Comparison of ENCODE assay signal across 25 cellular contexts in genomic region chr10:94785211-94785610, GRCh38. TPM values are rescaled to one million over a fixed set of nuclear protein-coding genes. Genes with fewer than 3 reads are reported as not detected.
"Had no signal": no experiment of that assay in that cellular context is flagged by ENCODE, and none has a peak within 500 bp of the region (broad histone marks: within the 10 kb centered on the region; RNA-seq: fewer than 3 reads in every experiment).

No MANE protein-coding gene starts in this region.

- H3K4me3 ChIP-seq: right lobe of liver, skin epidermis, thyroid gland, upper lobe of right lung had no signal

- H3K4me1 ChIP-seq: thyroid gland, upper lobe of right lung had no signal

- H3K27ac Mint-ChIP-seq: activated naive CD4-positive, alpha-beta T cell treated with anti-CD3 and anti-CD28 coated beads, Interleukin-2, amount 10 ng/mL, durations not matched to agents 7 days and 5 days; memory B cell; nephron progenitor cell; stimulated activated naive CD8-positive, alpha-beta T cell treated with anti-CD3 and anti-CD28 coated beads, Interleukin-15, Interleukin-2, amounts not matched to agents 100 ng/mL and 50 ng/mL, for 24 hours; T-helper 17 cell had no signal

- DNase-seq: activated CD4-positive, alpha-beta T cell treated with anti-CD3 and anti-CD28 coated beads for 4 hours; activated CD4-positive, alpha-beta T cell treated with anti-CD3 and anti-CD28 coated beads, Interleukin-2, amount 50 U/mL, for 48 hours; activated CD4-positive, CD25-positive, alpha-beta regulatory T cell; activated CD8-positive, alpha-beta memory T cell treated with anti-CD3 and anti-CD28 coated beads, Interleukin-2, amount 50 U/mL, for 48 hours; activated naive CD4-positive, alpha-beta T cell treated with anti-CD3 and anti-CD28 coated beads, Interleukin-2, amount 10 ng/mL, durations not matched to agents 7 days and 5 days; activated T-cell treated with anti-CD3 and anti-CD28 coated beads, Interleukin-2, amount 50 U/mL, for 48 hours; amygdala; head of caudate nucleus; left cardiac atrium; nephron progenitor cell; occipital lobe; right lobe of liver; stimulated activated CD4-positive, alpha-beta T cell treated with anti-CD3 and anti-CD28 coated beads, Interleukin-1b, Interleukin-23, amount 100 ng/mL, for 48 hours; substantia nigra; T-helper 17 cell; thyroid gland; upper lobe of right lung had no signal

- H3K27me3 Mint-ChIP-seq: activated naive CD4-positive, alpha-beta T cell treated with anti-CD3 and anti-CD28 coated beads, Interleukin-2, amount 10 ng/mL, durations not matched to agents 7 days and 5 days; memory B cell; stimulated activated naive CD8-positive, alpha-beta T cell treated with anti-CD3 and anti-CD28 coated beads, Interleukin-15, Interleukin-2, amounts not matched to agents 100 ng/mL and 50 ng/mL, for 24 hours; T-helper 17 cell had no signal

- H3K27ac ChIP-seq: right lobe of liver, skin epidermis, thyroid gland, upper lobe of right lung had no signal

- H3K9me3 Mint-ChIP-seq: activated naive CD4-positive, alpha-beta T cell treated with anti-CD3 and anti-CD28 coated beads, Interleukin-2, amount 10 ng/mL, durations not matched to agents 7 days and 5 days had no signal

- ATAC-seq: left cardiac atrium, T-helper 17 cell, upper lobe of right lung had no signal

- H3K4me3 Mint-ChIP-seq: activated naive CD4-positive, alpha-beta T cell treated with anti-CD3 and anti-CD28 coated beads, Interleukin-2, amount 10 ng/mL, durations not matched to agents 7 days and 5 days; memory B cell; nephron progenitor cell; stimulated activated naive CD8-positive, alpha-beta T cell treated with anti-CD3 and anti-CD28 coated beads, Interleukin-15, Interleukin-2, amounts not matched to agents 100 ng/mL and 50 ng/mL, for 24 hours; T-helper 17 cell had no signal

- H3K27me3 ChIP-seq: right lobe of liver, thyroid gland, upper lobe of right lung had no signal

- H3K36me3 ChIP-seq: thyroid gland, upper lobe of right lung had no signal

- H3K9me3 ChIP-seq: right lobe of liver, thyroid gland, upper lobe of right lung had no signal

- H3K36me3 Mint-ChIP-seq: activated naive CD4-positive, alpha-beta T cell treated with anti-CD3 and anti-CD28 coated beads, Interleukin-2, amount 10 ng/mL, durations not matched to agents 7 days and 5 days; memory B cell had no signal

- FAIRE-seq: frontal cortex, islet of Langerhans had no signal

- H3K4me1 Mint-ChIP-seq: activated naive CD4-positive, alpha-beta T cell treated with anti-CD3 and anti-CD28 coated beads, Interleukin-2, amount 10 ng/mL, durations not matched to agents 7 days and 5 days; memory B cell; nephron progenitor cell; T-helper 17 cell had no signal

RNA-seq across cellular contexts. Expression of gene CYP2C19, which starts 22.7 kb away (rescaled TPM):
- total RNA-seq: activated CD8-positive, alpha-beta memory T cell treated with anti-CD3 and anti-CD28 coated beads for 36 hours; cardiac septum; mononuclear cell; T-helper 17 cell; thyroid gland; upper lobe of right lung had no signal
